8 cellular contexts compared by ENCODE assay signal in the genomic region with DNA sequence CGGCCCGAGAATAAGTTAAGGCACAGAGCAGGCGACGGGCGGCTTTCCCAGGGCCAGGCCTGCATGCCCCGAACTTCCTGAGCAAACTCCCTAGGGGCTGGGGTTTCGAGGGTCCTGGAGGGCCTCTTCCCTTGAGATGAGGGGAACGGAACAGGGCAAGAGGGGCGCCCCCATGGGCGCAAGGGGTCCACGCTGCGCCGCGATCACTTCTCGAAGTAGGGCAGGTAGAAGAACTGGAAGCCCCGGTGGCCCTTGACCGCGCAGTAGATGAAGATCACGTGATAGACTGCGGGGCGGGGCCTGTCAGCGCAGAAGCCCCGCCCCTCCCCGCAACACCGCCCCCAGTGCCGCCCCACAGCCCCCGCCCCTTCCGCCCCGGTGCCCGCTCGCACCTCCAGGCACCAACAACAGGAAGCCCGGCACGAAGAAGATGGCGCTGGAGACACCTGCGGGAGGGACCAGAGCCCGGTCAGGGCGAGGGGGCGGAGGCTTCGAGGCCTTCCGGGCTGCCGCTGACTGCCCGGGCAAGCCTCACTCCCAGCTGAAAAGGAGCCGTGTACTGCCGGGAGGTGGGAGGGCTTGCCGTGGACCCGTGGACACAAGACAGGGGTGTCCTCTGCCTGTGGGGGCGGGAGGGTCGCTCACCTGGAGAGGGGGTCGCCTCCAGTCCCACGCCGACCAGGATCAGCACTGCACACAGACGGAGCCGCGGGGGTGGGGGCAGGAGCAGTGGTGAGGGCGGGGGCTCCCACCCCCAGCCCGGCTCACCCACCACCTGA. TPM values are rescaled to one million over a fixed set of nuclear protein-coding genes. Genes with fewer than 3 reads are reported as not detected.
DNase-seq lines count a peak whose midpoint lies in the region; ATAC-seq and TF ChIP-seq lines count a peak whose summit lies in the region.

No MANE protein-coding gene starts in this region.

- H3K36me3 ChIP-seq in colonic mucosa: no peaks in the 10 kb centered on the region

- DNase-seq in NCI-H226: peak; percentile 89
- DNase-seq in activated CD4-positive, alpha-beta T cell treated with anti-CD3 and anti-CD28 coated beads for 4 hours: peak; percentile 86 to 92
- DNase-seq in colonic mucosa: peak; percentile 95
- DNase-seq in left lobe of liver (ENCODE audit: low spot score): peak; percentile 93
- peak; percentile 94 for DNase-seq in stimulated activated CD4-positive, alpha-beta T cell treated with anti-CD3 and anti-CD28 coated beads, Interleukin-1b, Interleukin-23, amount 100 ng/mL, for 48 hours

- H3K9me3 ChIP-seq in colonic mucosa: no peaks in the 10 kb centered on the region

- peaks cover 18% of the 10 kb centered on the region for H3K4me1 ChIP-seq in colonic mucosa

- H3K27me3 ChIP-seq in colonic mucosa: no peaks in the 10 kb centered on the region

- intact Hi-C loops in colonic mucosa (cut with DNase I): no loop called here

- no peak for TF ChIP-seq CTCF in colonic mucosa (IDR thresholded peaks at IDR 0.05)

- H3K4me3 ChIP-seq in colonic mucosa: peak overlapping the region; percentile 63

- ATAC-seq in GM18498 (IDR thresholded peaks at IDR 0.05; ENCODE audit: unreplicated experiment) (peak; percentile 55), HG03039 (IDR thresholded peaks at IDR 0.05; ENCODE audit: unreplicated experiment) (peak; percentile 41), left lobe of liver (peak; percentile 73), HG03097 (IDR thresholded peaks at IDR 0.05; ENCODE audit: low FRiP score, unreplicated experiment) (no peak)

- peak overlapping the region; percentile 64 to 72 for H3K9ac ChIP-seq in colonic mucosa (ENCODE audit: low read depth in 2 of 2, low read length in 2 of 2)

- H3K27ac ChIP-seq in colonic mucosa: peak overlapping the region; percentile 94

RNA-seq across cellular contexts. Expression of gene TMEM134, which starts 4.5 kb away (rescaled TPM):
- 10 to 100 TPM; 50.1 to 59.5 TPM for total RNA-seq in colonic mucosa
- total RNA-seq in left lobe of liver: 38.9 TPM

RNA-seq across cellular contexts. Expression of gene CABP4, which starts 9.4 kb away (rescaled TPM):
- total RNA-seq in colonic mucosa (under 1 TPM; 0.20 to 0.53 TPM), left lobe of liver (1.1 TPM)

RNA-seq across cellular contexts. Expression of gene GPR152, which starts 12.1 kb away (rescaled TPM):
- total RNA-seq in colonic mucosa (not detected), left lobe of liver (not detected)

RNA-seq across cellular contexts. Expression of gene AIP, which starts 18.2 kb away (rescaled TPM):
- total RNA-seq in colonic mucosa (10 to 100 TPM; 45.3 to 57.9 TPM), left lobe of liver (26.3 TPM)

RNA-seq across cellular contexts. Expression of gene CORO1B, which starts 21.3 kb away (rescaled TPM):
- total RNA-seq in colonic mucosa (100 to 1,000 TPM; 213 to 243 TPM), left lobe of liver (44.1 TPM)
